ENCODE assay signal across 8 cellular contexts in the genomic region with DNA sequence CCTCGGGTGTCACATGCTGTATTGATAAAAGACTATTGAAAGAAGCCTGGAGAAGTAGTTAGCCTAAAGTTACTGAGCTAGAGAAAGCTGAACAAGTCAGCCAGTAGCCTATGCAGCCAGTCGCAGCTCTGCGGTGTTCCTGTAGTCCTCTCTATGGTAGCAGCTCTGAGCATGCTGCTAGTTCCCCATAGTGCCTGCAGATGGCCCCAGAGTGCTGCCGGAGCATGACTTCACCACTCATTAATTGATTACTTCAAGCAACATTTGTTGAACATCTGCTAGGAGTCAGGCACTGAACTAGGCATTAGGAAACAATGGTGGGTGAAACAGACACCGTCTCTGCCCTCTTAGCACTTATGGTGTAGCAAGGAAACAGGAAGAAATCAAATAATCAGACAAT.
DNase-seq lines count a peak whose midpoint lies in the region; ATAC-seq and TF ChIP-seq lines count a peak whose summit lies in the region.

No MANE protein-coding gene starts in this region.

- H3K4me3 Mint-ChIP-seq in MCF 10A (ENCODE audit: unreplicated experiment) = no peak overlapping the region

- H3K27ac ChIP-seq in breast epithelium (no peak overlapping the region), SU-DHL-6 (ENCODE audit: low read depth, low read length) (no peak overlapping the region), vagina (no peak overlapping the region)

- H3K4me1 ChIP-seq in breast epithelium (no peaks in the 10 kb centered on the region), vagina (no peaks in the 10 kb centered on the region)

- H3K36me3 Mint-ChIP-seq in MCF 10A (ENCODE audit: insufficient read depth, unreplicated experiment) = no peaks in the 10 kb centered on the region

- TF ChIP-seq CTCF in MCF 10A (IDR thresholded peaks at IDR 0.05; ENCODE audit: unreplicated experiment) = peak; percentile 76
- TF ChIP-seq CTCF in breast epithelium (IDR thresholded peaks at IDR 0.05) = no peak
- peak; percentile 21 for TF ChIP-seq CTCF in SU-DHL-6 (IDR thresholded peaks at IDR 0.05; ENCODE audit: insufficient read depth, low read length, poor library complexity, severe bottlenecking)
- TF ChIP-seq CTCF in vagina (IDR thresholded peaks at IDR 0.05) = no peak

- H3K4me1 Mint-ChIP-seq in MCF 10A (ENCODE audit: insufficient read depth, unreplicated experiment) = no peaks in the 10 kb centered on the region

- no peaks in the 10 kb centered on the region for H3K27me3 Mint-ChIP-seq in MCF 10A (ENCODE audit: insufficient read depth, unreplicated experiment)

- no peaks in the 10 kb centered on the region for H3K9me2 ChIP-seq in SU-DHL-6 (replicated peaks; ENCODE audit: insufficient read depth, low read length)

- ATAC-seq in HG03442 (IDR thresholded peaks at IDR 0.05; ENCODE audit: unreplicated experiment) (peak; percentile 79), HG02840 (IDR thresholded peaks at IDR 0.05; ENCODE audit: low FRiP score, unreplicated experiment) (no peak)

- no peaks in the 10 kb centered on the region for H3K9me3 ChIP-seq in breast epithelium
- no peaks in the 10 kb centered on the region for H3K9me3 ChIP-seq in SU-DHL-6 (ENCODE audit: insufficient read depth, low read length)
- no peaks in the 10 kb centered on the region for H3K9me3 ChIP-seq in vagina

- H4K20me1 ChIP-seq in SU-DHL-6 (ENCODE audit: low read depth, low read length) = no peaks in the 10 kb centered on the region

- TF ChIP-seq POLR2A in breast epithelium (IDR thresholded peaks at IDR 0.05) (no peak), vagina (IDR thresholded peaks at IDR 0.05) (no peak)

- no peaks in the 10 kb centered on the region for H3K79me2 ChIP-seq in SU-DHL-6 (ENCODE audit: insufficient read depth, low read length)

- H3K9me3 Mint-ChIP-seq in MCF 10A (ENCODE audit: unreplicated experiment) = peaks cover 8% of the 10 kb centered on the region

- H3K4me3 ChIP-seq in breast epithelium (no peak overlapping the region), SU-DHL-6 (ENCODE audit: insufficient read depth, low read length, poor library complexity, severe bottlenecking) (no peak overlapping the region), vagina (no peak overlapping the region)

- BruUV-seq in MCF 10A (replicated peaks; lab: Mats Ljungman, UMichigan) = no TSS peak

- intact Hi-C loops in MCF 10A (cut with micrococcal nuclease) (loop anchor here (1.0 to 5.0 kb wide), 2 partner anchors 628 to 1114 kb away; no protein-coding TSS in a partner anchor), breast epithelium (cut with DNase I; ENCODE audit: low total_unique reads) (no loop called here), vagina (cut with DNase I) (no loop called here)

- H3K27ac Mint-ChIP-seq in MCF 10A (ENCODE audit: low read depth, unreplicated experiment) = no peak overlapping the region

- CTCF ChIA-PET in MCF 10A (lab: Yijun Ruan, JAX) = interaction anchor here (0.5 to 1.9 kb wide), 18 partner anchors 9 to 1599 kb away, joined by 3 to 16 read pairs (median 4); no protein-coding TSS in a partner anchor

- no peak overlapping the region for H2AFZ ChIP-seq in SU-DHL-6 (ENCODE audit: low read depth, low read length, severe bottlenecking)

- POLR2A ChIA-PET in MCF 10A (lab: Yijun Ruan, JAX) = no interaction called here

- no peaks in the 10 kb centered on the region for H3F3A ChIP-seq in SU-DHL-6 (ENCODE audit: insufficient read depth)

- H3K36me3 ChIP-seq in breast epithelium (no peaks in the 10 kb centered on the region), SU-DHL-6 (ENCODE audit: low read length) (no peaks in the 10 kb centered on the region), vagina (no peaks in the 10 kb centered on the region)

- H3K4me2 ChIP-seq in SU-DHL-6 (ENCODE audit: low read depth, low read length, poor library complexity, severe bottlenecking) = no peak overlapping the region

- no peak overlapping the region for H3K9ac ChIP-seq in SU-DHL-6 (ENCODE audit: low read length)

- H3K27me3 ChIP-seq in breast epithelium (no peaks in the 10 kb centered on the region), SU-DHL-6 (ENCODE audit: low read length) (no peaks in the 10 kb centered on the region), vagina (no peaks in the 10 kb centered on the region)

- DNase-seq in MCF 10A (ENCODE audit: unreplicated experiment) = peak; percentile 56
- DNase-seq in breast epithelium (ENCODE audit: low spot score in 2 of 2) = no peak
- peak; percentile 67 for DNase-seq in iPS-NIHi11 (ENCODE audit: low spot score)
- DNase-seq in central memory CD4-positive, alpha-beta T cell = no peak
- DNase-seq in vagina (ENCODE audit: extremely low spot score in 2 of 2) = no peak

Comparison
In these comparisons a context has a peak if more than half of its experiments do, and no peak if none do; other contexts are left out.
1. DNase-seq: peak in MCF 10A (single experiment) and iPS-NIHi11 (single experiment); none in breast epithelium (0 of 2), central memory CD4-positive, alpha-beta T cell (single experiment) and vagina (0 of 2).
2. CTCF ChIP-seq: peak in MCF 10A (single experiment) and SU-DHL-6 (single experiment); none in breast epithelium (0 of 3) and vagina (0 of 3).